In genomic region chr5:16812911-16813310, GRCh38 we compare ENCODE assay signal across 1 cellular context.
TF ChIP-seq lines count a peak whose summit lies in the region.

No MANE protein-coding gene starts in this region.

TF ChIP-seq in GM12878, 131 proteins besides CTCF, POLR2A, EP300 and RAD21 (continued from another document):
- TF ChIP-seq RCOR1 (conservative IDR thresholded peaks at IDR 0.05; ENCODE audit: low read depth, low read length) = no peak
- TF ChIP-seq SIX5 (IDR thresholded peaks at IDR 0.05; ENCODE audit: low read depth, low read length, severe bottlenecking) = no peak
- no peak for TF ChIP-seq EED (IDR thresholded peaks at IDR 0.05; ENCODE audit: low read depth)
- no peak for TF ChIP-seq ATF7 (IDR thresholded peaks at IDR 0.05; ENCODE audit: low read depth)
- no peak for TF ChIP-seq MYB (IDR thresholded peaks at IDR 0.05; ENCODE audit: borderline replicate concordance, low read depth, low read length)
